In the genomic region with DNA sequence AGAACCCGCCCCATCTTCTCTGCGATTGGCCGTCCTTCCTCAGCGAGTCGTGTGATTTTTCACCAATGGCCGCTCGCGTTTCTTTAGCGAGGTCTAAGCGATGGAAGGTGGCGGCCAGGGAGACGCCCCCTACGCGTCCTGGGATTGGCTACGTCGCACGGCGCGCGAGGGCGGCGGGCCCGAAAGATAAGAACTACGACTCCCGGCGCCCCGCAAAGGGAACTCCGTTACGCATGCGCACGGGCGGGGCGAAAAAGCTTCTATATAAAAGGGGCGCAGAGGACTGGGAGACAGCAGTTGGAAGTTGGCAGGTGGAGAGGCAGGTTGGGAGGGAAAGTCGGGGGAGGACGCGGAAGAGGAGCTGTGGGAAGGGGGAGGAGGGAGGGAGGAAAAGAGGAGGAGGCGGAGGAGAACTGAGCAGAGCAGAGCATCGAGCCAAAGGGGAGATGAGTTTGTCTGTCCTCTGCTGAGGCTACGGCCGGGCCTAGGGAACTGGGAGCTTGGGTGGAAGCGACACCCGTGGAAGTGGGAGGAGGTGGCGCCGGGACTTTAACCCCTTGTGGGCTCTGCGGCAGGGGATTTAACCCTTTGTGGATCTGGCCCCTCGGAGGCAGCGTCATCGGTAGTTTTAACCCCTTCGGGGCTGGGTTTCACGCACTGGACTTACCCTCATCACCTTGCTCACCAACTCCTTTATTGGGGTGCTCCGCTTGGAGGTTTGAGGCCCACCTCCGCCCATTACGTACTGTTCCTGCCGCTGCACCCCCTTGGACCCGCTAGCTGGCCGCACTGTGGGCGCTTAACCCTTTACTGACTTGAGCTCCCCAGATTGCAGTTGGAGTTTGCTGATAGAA, we compare ENCODE assay signal across 1 cellular context.
TF ChIP-seq lines count a peak whose summit lies in the region.

A gene with protein sequence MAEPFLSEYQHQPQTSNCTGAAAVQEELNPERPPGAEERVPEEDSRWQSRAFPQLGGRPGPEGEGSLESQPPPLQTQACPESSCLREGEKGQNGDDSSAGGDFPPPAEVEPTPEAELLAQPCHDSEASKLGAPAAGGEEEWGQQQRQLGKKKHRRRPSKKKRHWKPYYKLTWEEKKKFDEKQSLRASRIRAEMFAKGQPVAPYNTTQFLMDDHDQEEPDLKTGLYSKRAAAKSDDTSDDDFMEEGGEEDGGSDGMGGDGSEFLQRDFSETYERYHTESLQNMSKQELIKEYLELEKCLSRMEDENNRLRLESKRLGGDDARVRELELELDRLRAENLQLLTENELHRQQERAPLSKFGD (plus strand): TSS at position 293 of the 854 bp plus-strand sequence. CDS start 716 bp downstream, outside the sequence.

TF ChIP-seq in GM12878, 131 proteins besides CTCF, POLR2A, EP300 and RAD21 (continued from another document and continues in another):
- TF ChIP-seq, protein P1, sequence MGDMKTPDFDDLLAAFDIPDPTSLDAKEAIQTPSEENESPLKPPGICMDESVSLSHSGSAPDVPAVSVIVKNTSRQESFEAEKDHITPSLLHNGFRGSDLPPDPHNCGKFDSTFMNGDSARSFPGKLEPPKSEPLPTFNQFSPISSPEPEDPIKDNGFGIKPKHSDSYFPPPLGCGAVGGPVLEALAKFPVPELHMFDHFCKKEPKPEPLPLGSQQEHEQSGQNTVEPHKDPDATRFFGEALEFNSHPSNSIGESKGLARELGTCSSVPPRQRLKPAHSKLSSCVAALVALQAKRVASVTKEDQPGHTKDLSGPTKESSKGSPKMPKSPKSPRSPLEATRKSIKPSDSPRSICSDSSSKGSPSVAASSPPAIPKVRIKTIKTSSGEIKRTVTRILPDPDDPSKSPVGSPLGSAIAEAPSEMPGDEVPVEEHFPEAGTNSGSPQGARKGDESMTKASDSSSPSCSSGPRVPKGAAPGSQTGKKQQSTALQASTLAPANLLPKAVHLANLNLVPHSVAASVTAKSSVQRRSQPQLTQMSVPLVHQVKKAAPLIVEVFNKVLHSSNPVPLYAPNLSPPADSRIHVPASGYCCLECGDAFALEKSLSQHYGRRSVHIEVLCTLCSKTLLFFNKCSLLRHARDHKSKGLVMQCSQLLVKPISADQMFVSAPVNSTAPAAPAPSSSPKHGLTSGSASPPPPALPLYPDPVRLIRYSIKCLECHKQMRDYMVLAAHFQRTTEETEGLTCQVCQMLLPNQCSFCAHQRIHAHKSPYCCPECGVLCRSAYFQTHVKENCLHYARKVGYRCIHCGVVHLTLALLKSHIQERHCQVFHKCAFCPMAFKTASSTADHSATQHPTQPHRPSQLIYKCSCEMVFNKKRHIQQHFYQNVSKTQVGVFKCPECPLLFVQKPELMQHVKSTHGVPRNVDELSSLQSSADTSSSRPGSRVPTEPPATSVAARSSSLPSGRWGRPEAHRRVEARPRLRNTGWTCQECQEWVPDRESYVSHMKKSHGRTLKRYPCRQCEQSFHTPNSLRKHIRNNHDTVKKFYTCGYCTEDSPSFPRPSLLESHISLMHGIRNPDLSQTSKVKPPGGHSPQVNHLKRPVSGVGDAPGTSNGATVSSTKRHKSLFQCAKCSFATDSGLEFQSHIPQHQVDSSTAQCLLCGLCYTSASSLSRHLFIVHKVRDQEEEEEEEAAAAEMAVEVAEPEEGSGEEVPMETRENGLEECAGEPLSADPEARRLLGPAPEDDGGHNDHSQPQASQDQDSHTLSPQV (IDR thresholded peaks at IDR 0.05), result no peak
- TF ChIP-seq, protein P2, sequence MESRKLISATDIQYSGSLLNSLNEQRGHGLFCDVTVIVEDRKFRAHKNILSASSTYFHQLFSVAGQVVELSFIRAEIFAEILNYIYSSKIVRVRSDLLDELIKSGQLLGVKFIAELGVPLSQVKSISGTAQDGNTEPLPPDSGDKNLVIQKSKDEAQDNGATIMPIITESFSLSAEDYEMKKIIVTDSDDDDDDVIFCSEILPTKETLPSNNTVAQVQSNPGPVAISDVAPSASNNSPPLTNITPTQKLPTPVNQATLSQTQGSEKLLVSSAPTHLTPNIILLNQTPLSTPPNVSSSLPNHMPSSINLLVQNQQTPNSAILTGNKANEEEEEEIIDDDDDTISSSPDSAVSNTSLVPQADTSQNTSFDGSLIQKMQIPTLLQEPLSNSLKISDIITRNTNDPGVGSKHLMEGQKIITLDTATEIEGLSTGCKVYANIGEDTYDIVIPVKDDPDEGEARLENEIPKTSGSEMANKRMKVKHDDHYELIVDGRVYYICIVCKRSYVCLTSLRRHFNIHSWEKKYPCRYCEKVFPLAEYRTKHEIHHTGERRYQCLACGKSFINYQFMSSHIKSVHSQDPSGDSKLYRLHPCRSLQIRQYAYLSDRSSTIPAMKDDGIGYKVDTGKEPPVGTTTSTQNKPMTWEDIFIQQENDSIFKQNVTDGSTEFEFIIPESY (IDR thresholded peaks at IDR 0.05), result peak; percentile 50; the same call in 1 of the 2 replicates
- TF ChIP-seq, protein P3, sequence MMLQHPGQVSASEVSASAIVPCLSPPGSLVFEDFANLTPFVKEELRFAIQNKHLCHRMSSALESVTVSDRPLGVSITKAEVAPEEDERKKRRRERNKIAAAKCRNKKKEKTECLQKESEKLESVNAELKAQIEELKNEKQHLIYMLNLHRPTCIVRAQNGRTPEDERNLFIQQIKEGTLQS (IDR thresholded peaks at IDR 0.05; ENCODE audit: borderline replicate concordance, extremely low read depth, low read depth, low read length), result no peak
- TF ChIP-seq, protein P4, sequence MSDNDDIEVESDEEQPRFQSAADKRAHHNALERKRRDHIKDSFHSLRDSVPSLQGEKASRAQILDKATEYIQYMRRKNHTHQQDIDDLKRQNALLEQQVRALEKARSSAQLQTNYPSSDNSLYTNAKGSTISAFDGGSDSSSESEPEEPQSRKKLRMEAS (IDR thresholded peaks at IDR 0.05; ENCODE audit: low read depth, low read length), result peak; percentile 49; the same call in 1 of the 2 replicates
- TF ChIP-seq, protein P5, sequence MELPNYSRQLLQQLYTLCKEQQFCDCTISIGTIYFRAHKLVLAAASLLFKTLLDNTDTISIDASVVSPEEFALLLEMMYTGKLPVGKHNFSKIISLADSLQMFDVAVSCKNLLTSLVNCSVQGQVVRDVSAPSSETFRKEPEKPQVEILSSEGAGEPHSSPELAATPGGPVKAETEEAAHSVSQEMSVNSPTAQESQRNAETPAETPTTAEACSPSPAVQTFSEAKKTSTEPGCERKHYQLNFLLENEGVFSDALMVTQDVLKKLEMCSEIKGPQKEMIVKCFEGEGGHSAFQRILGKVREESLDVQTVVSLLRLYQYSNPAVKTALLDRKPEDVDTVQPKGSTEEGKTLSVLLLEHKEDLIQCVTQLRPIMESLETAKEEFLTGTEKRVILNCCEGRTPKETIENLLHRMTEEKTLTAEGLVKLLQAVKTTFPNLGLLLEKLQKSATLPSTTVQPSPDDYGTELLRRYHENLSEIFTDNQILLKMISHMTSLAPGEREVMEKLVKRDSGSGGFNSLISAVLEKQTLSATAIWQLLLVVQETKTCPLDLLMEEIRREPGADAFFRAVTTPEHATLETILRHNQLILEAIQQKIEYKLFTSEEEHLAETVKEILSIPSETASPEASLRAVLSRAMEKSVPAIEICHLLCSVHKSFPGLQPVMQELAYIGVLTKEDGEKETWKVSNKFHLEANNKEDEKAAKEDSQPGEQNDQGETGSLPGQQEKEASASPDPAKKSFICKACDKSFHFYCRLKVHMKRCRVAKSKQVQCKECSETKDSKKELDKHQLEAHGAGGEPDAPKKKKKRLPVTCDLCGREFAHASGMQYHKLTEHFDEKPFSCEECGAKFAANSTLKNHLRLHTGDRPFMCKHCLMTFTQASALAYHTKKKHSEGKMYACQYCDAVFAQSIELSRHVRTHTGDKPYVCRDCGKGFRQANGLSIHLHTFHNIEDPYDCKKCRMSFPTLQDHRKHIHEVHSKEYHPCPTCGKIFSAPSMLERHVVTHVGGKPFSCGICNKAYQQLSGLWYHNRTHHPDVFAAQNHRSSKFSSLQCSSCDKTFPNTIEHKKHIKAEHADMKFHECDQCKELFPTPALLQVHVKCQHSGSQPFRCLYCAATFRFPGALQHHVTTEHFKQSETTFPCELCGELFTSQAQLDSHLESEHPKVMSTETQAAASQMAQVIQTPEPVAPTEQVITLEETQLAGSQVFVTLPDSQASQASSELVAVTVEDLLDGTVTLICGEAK (IDR thresholded peaks at IDR 0.05; ENCODE audit: borderline replicate concordance), result no peak
- peak; percentile 99 for TF ChIP-seq TAF1 (IDR thresholded peaks at IDR 0.05; ENCODE audit: borderline replicate concordance, low read depth, low read length)
- no peak; the same call in none of the 2 replicates for TF ChIP-seq TBL1XR1 (IDR thresholded peaks at IDR 0.05; ENCODE audit: low read depth, low read length)
- TF ChIP-seq IKZF1 (conservative IDR thresholded peaks at IDR 0.05), result peak; percentile 95
- peak; percentile 63; the same call in 1 of the 2 replicates for TF ChIP-seq FOXM1 (IDR thresholded peaks at IDR 0.05; ENCODE audit: low read depth, low read length)
- TF ChIP-seq, protein P6, sequence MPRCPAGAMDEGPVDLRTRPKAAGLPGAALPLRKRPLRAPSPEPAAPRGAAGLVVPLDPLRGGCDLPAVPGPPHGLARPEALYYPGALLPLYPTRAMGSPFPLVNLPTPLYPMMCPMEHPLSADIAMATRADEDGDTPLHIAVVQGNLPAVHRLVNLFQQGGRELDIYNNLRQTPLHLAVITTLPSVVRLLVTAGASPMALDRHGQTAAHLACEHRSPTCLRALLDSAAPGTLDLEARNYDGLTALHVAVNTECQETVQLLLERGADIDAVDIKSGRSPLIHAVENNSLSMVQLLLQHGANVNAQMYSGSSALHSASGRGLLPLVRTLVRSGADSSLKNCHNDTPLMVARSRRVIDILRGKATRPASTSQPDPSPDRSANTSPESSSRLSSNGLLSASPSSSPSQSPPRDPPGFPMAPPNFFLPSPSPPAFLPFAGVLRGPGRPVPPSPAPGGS (IDR thresholded peaks at IDR 0.05; ENCODE audit: borderline replicate concordance, insufficient read depth, low read depth, low read length, poor library complexity, severe bottlenecking), result peak; percentile 76
- no peak; the same call in 1 of the 2 replicates for TF ChIP-seq NFXL1 (IDR thresholded peaks at IDR 0.05; ENCODE audit: borderline replicate concordance)
- peak; percentile 57 for TF ChIP-seq NR2F1 (conservative IDR thresholded peaks at IDR 0.05)
- TF ChIP-seq, protein P7, sequence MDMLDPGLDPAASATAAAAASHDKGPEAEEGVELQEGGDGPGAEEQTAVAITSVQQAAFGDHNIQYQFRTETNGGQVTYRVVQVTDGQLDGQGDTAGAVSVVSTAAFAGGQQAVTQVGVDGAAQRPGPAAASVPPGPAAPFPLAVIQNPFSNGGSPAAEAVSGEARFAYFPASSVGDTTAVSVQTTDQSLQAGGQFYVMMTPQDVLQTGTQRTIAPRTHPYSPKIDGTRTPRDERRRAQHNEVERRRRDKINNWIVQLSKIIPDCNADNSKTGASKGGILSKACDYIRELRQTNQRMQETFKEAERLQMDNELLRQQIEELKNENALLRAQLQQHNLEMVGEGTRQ (IDR thresholded peaks at IDR 0.05; ENCODE audit: borderline replicate concordance, low read depth, low read length), result no peak
- TF ChIP-seq SMAD1 (IDR thresholded peaks at IDR 0.05; ENCODE audit: low read depth, partially characterized antibody), result peak; percentile 99
- TF ChIP-seq, protein P8, sequence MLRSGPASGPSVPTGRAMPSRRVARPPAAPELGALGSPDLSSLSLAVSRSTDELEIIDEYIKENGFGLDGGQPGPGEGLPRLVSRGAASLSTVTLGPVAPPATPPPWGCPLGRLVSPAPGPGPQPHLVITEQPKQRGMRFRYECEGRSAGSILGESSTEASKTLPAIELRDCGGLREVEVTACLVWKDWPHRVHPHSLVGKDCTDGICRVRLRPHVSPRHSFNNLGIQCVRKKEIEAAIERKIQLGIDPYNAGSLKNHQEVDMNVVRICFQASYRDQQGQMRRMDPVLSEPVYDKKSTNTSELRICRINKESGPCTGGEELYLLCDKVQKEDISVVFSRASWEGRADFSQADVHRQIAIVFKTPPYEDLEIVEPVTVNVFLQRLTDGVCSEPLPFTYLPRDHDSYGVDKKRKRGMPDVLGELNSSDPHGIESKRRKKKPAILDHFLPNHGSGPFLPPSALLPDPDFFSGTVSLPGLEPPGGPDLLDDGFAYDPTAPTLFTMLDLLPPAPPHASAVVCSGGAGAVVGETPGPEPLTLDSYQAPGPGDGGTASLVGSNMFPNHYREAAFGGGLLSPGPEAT (IDR thresholded peaks at IDR 0.05; ENCODE audit: low read depth), result peak; percentile 88
- TF ChIP-seq ASH2L (IDR thresholded peaks at IDR 0.05; ENCODE audit: borderline replicate concordance, low read depth), result 0 out of 2 replicates have a peak, but pooled peaks have one; percentile 11
- no peak for TF ChIP-seq PAX8 (IDR thresholded peaks at IDR 0.05)
- TF ChIP-seq POLR2AphosphoS2 (IDR thresholded peaks at IDR 0.05; ENCODE audit: low read depth, low read length), result peak; percentile 100
- no peak for TF ChIP-seq ETV6 (conservative IDR thresholded peaks at IDR 0.05 in 1 of 2, IDR thresholded peaks at IDR 0.05 in 1 of 2; ENCODE audit: borderline replicate concordance in 1 of 2, low read depth in 1 of 2)
- TF ChIP-seq TCF3 (IDR thresholded peaks at IDR 0.05; ENCODE audit: borderline replicate concordance, insufficient read depth, low read depth, low read length), result peak; percentile 95; the same call in 1 of the 2 replicates
- no peak for TF ChIP-seq TARDBP (IDR thresholded peaks at IDR 0.05; ENCODE audit: borderline replicate concordance)
- no peak for TF ChIP-seq WRNIP1 (IDR thresholded peaks at IDR 0.05; ENCODE audit: borderline replicate concordance, low read depth, low read length)
- TF ChIP-seq SUZ12 (IDR thresholded peaks at IDR 0.05; ENCODE audit: unreplicated experiment), result no peak
- TF ChIP-seq SREBF1 (IDR thresholded peaks at IDR 0.05; ENCODE audit: low read length), result no peak
- TF ChIP-seq, protein P9, sequence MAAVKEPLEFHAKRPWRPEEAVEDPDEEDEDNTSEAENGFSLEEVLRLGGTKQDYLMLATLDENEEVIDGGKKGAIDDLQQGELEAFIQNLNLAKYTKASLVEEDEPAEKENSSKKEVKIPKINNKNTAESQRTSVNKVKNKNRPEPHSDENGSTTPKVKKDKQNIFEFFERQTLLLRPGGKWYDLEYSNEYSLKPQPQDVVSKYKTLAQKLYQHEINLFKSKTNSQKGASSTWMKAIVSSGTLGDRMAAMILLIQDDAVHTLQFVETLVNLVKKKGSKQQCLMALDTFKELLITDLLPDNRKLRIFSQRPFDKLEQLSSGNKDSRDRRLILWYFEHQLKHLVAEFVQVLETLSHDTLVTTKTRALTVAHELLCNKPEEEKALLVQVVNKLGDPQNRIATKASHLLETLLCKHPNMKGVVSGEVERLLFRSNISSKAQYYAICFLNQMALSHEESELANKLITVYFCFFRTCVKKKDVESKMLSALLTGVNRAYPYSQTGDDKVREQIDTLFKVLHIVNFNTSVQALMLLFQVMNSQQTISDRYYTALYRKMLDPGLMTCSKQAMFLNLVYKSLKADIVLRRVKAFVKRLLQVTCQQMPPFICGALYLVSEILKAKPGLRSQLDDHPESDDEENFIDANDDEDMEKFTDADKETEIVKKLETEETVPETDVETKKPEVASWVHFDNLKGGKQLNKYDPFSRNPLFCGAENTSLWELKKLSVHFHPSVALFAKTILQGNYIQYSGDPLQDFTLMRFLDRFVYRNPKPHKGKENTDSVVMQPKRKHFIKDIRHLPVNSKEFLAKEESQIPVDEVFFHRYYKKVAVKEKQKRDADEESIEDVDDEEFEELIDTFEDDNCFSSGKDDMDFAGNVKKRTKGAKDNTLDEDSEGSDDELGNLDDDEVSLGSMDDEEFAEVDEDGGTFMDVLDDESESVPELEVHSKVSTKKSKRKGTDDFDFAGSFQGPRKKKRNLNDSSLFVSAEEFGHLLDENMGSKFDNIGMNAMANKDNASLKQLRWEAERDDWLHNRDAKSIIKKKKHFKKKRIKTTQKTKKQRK (IDR thresholded peaks at IDR 0.05; ENCODE audit: low read depth, low read length), result peak; percentile 51; the same call in 1 of the 2 replicates
- no peak for TF ChIP-seq KAT2A (conservative IDR thresholded peaks at IDR 0.05; ENCODE audit: control insufficient read depth, low read depth, low read length)
- peak; percentile 89 for TF ChIP-seq BMI1 (IDR thresholded peaks at IDR 0.05; ENCODE audit: borderline replicate concordance)
